ENCODE assay signal across 8 cellular contexts in the genomic region with DNA sequence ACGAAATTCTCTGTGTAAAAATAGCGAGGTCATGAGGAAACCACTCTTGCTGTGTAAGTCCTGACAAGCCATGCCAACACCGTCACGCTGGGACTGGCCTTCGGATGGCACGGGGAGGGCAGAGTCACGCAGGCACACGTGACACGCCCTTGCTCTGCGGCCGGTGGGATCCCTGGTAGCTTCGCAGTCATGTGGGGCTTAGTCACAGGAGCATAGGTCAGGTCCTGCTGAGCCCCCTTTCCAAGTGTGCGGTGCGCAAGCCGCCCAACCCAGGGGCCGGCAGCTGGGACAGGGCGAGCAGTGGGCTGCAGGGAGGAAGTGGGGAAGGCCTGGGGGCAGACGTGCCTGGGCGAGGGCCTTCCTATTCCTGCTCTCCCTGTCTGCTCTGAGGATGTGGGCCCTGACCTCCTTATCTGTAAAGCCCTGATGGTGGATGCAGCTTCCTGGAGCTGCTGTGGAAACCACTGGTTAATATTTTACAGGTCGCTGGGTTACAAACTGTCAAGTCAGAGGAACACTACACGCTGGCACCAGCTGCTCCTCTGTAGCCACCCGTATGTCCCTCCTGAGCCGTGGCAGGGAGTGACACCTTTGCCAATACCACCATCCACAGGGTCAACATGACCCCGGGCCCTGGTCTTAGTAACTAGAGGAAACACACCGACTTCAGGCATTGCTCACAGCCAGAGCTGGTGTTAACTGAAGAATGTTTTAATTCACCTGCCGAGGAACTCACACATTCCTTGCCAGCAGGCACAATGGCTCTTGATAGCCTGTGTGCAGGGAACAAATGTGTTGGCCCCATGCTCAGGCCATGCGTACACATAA. TPM values are rescaled to one million over a fixed set of nuclear protein-coding genes. Genes with fewer than 3 reads are reported as not detected.
DNase-seq lines count a peak whose midpoint lies in the region; ATAC-seq and TF ChIP-seq lines count a peak whose summit lies in the region.

No MANE protein-coding gene starts in this region.

- in situ Hi-C loops in HAP-1 (cut with MboI; ENCODE audit: low sequenced_read_pairs), result no loop called here

- H3K27me3 ChIP-seq in HAP-1 (ENCODE audit: low read depth), result no peaks in the 10 kb centered on the region

- no peaks in the 10 kb centered on the region for H3K36me3 ChIP-seq in HAP-1 (replicated peaks)

- no peak overlapping the region for H3K4me3 Mint-ChIP-seq in activated T-cell treated with anti-CD3 and anti-CD28 coated beads, Interleukin-2, amount 50 U/mL, for 4 hours
- no peak overlapping the region for H3K4me3 Mint-ChIP-seq in glutamatergic neuron (ENCODE audit: unreplicated experiment)

- no peaks in the 10 kb centered on the region for H3K9me3 ChIP-seq in HAP-1

- H3K27ac Mint-ChIP-seq in glutamatergic neuron (ENCODE audit: unreplicated experiment), result peak overlapping the region; percentile 15

- peak; percentile 98 for DNase-seq in CD1c-positive myeloid dendritic cell (ENCODE audit: extremely low spot score)
- peak; percentile 57 for DNase-seq in HS-5 (ENCODE audit: low read depth)
- DNase-seq in activated T-cell treated with anti-CD3 and anti-CD28 coated beads, Interleukin-2, amount 50 U/mL, for 4 hours, result no peak
- DNase-seq in glutamatergic neuron, result no peak
- DNase-seq in putamen (ENCODE audit: low spot score), result peak; percentile 49
- DNase-seq in HAP-1 (ENCODE audit: low spot score in 2 of 2), result no peak

- H3K4me3 ChIP-seq in HAP-1, result no peak overlapping the region

- ATAC-seq in GM19468 (IDR thresholded peaks at IDR 0.05; ENCODE audit: extremely low read depth, unreplicated experiment), result peak; percentile 79
- ATAC-seq in activated T-cell treated with anti-CD3 and anti-CD28 coated beads, Interleukin-2, amount 50 U/mL, for 4 hours, result peak; percentile 68 to 76
- no peak for ATAC-seq in GM19455 (IDR thresholded peaks at IDR 0.05; ENCODE audit: unreplicated experiment)

- TF ChIP-seq CTCF in glutamatergic neuron (IDR thresholded peaks at IDR 0.05; ENCODE audit: partially characterized antibody, unreplicated experiment), result no peak

- no peaks in the 10 kb centered on the region for H3K9me3 Mint-ChIP-seq in activated T-cell treated with anti-CD3 and anti-CD28 coated beads, Interleukin-2, amount 50 U/mL, for 4 hours
- peaks cover 10% of the 10 kb centered on the region for H3K9me3 Mint-ChIP-seq in glutamatergic neuron (ENCODE audit: unreplicated experiment)

- peaks cover 79% of the 10 kb centered on the region for H3K4me1 Mint-ChIP-seq in activated T-cell treated with anti-CD3 and anti-CD28 coated beads, Interleukin-2, amount 50 U/mL, for 4 hours (ENCODE audit: low read depth)
- H3K4me1 Mint-ChIP-seq in glutamatergic neuron (ENCODE audit: low read depth, unreplicated experiment), result peaks cover 29% of the 10 kb centered on the region

- H3K4me1 ChIP-seq in HAP-1, result no peaks in the 10 kb centered on the region

- no peaks in the 10 kb centered on the region for H3K27me3 Mint-ChIP-seq in activated T-cell treated with anti-CD3 and anti-CD28 coated beads, Interleukin-2, amount 50 U/mL, for 4 hours (ENCODE audit: low read depth)
- H3K27me3 Mint-ChIP-seq in glutamatergic neuron (ENCODE audit: unreplicated experiment), result peaks cover 3% of the 10 kb centered on the region

- peaks cover 37% of the 10 kb centered on the region for H3K36me3 Mint-ChIP-seq in activated T-cell treated with anti-CD3 and anti-CD28 coated beads, Interleukin-2, amount 50 U/mL, for 4 hours (ENCODE audit: insufficient read depth)
- H3K36me3 Mint-ChIP-seq in glutamatergic neuron (ENCODE audit: unreplicated experiment), result peaks cover 21% of the 10 kb centered on the region

RNA-seq across cellular contexts. Expression of a gene that starts 17.8 kb away (rescaled TPM):
- 10 to 100 TPM; 28.1 to 32.9 (median 32.3) TPM for total RNA-seq in activated T-cell treated with anti-CD3 and anti-CD28 coated beads, Interleukin-2, amount 50 U/mL, for 4 hours
- 82.6 TPM for total RNA-seq in glutamatergic neuron (ENCODE audit: unreplicated experiment)

Comparison
In these comparisons a context has a peak if more than half of its experiments do, and no peak if none do; other contexts are left out.
1. DNase-seq: peak in CD1c-positive myeloid dendritic cell (single experiment), HS-5 (single experiment) and putamen (single experiment); none in activated T-cell treated with anti-CD3 and anti-CD28 coated beads, Interleukin-2, amount 50 U/mL, for 4 hours (single experiment), glutamatergic neuron (single experiment) and HAP-1 (0 of 2).